Comparison of ENCODE assay signal across 1 cellular context in the genomic region with DNA sequence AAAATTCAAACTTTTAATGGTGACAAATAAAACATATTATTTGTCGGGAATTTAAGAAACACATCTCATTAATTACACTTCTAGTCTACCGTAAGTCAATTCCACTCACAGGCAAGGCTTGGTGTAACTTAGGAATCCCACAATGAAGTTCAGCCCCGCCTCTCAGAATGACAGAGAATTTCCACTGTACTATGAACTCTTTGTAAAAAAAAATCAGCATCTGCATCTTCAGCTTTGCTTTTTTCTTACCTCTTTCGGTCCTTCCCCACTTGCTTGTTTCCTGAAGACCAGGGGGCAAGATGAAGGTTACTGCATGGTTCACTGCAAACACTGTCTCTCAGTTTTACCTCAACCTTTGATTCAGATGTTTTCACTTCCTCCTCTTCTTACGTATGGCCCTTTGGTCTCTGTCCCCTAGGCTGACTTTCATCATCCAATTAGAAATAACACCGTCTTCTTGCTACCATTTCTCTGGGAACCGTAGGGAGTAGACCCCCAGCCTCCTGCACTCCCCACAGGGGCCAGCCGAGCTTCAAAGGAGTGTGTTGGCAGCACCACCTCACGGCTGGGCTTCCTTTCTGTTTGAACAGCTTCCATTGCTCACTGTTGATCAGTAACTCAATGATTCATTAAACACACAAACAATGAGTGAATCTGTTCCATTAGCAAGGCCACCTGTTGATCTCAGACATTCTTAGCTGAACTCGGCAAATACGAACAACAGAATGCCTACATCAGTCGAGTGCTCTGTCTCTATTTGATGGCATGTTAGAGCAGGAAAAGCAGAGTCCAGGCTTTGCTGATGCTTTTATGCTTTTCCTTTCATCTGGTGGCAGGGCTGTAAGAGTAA.
TF ChIP-seq lines count a peak whose summit lies in the region.

No MANE protein-coding gene starts in this region.

TF ChIP-seq in HepG2, 621 proteins besides CTCF, POLR2A, EP300 and RAD21 (continued from another document and continues in another):
- TF ChIP-seq, protein P1, sequence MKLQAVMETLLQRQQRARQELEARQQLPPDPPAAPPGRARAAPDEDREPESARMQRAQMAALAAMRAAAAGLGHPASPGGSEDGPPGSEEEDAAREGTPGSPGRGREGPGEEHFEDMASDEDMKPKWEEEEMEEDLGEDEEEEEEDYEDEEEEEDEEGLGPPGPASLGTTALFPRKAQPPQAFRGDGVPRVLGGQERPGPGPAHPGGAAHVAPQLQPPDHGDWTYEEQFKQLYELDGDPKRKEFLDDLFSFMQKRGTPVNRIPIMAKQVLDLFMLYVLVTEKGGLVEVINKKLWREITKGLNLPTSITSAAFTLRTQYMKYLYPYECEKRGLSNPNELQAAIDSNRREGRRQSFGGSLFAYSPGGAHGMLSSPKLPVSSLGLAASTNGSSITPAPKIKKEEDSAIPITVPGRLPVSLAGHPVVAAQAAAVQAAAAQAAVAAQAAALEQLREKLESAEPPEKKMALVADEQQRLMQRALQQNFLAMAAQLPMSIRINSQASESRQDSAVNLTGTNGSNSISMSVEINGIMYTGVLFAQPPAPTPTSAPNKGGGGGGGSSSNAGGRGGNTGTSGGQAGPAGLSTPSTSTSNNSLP (IDR thresholded peaks at IDR 0.05; ENCODE audit: low read depth, low read length), result peak; percentile 98
- TF ChIP-seq, protein P2, sequence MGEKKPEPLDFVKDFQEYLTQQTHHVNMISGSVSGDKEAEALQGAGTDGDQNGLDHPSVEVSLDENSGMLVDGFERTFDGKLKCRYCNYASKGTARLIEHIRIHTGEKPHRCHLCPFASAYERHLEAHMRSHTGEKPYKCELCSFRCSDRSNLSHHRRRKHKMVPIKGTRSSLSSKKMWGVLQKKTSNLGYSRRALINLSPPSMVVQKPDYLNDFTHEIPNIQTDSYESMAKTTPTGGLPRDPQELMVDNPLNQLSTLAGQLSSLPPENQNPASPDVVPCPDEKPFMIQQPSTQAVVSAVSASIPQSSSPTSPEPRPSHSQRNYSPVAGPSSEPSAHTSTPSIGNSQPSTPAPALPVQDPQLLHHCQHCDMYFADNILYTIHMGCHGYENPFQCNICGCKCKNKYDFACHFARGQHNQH (CRISPR knock-in tag; IDR thresholded peaks at IDR 0.05), result peak; percentile 98
- TF ChIP-seq ZSCAN29 (CRISPR knock-in tag; conservative IDR thresholded peaks at IDR 0.05), result peak; percentile 37; the same call in 1 of the 2 replicates
- no peak for TF ChIP-seq MBNL3 (CRISPR knock-in tag; conservative IDR thresholded peaks at IDR 0.05)
- TF ChIP-seq, protein P3, sequence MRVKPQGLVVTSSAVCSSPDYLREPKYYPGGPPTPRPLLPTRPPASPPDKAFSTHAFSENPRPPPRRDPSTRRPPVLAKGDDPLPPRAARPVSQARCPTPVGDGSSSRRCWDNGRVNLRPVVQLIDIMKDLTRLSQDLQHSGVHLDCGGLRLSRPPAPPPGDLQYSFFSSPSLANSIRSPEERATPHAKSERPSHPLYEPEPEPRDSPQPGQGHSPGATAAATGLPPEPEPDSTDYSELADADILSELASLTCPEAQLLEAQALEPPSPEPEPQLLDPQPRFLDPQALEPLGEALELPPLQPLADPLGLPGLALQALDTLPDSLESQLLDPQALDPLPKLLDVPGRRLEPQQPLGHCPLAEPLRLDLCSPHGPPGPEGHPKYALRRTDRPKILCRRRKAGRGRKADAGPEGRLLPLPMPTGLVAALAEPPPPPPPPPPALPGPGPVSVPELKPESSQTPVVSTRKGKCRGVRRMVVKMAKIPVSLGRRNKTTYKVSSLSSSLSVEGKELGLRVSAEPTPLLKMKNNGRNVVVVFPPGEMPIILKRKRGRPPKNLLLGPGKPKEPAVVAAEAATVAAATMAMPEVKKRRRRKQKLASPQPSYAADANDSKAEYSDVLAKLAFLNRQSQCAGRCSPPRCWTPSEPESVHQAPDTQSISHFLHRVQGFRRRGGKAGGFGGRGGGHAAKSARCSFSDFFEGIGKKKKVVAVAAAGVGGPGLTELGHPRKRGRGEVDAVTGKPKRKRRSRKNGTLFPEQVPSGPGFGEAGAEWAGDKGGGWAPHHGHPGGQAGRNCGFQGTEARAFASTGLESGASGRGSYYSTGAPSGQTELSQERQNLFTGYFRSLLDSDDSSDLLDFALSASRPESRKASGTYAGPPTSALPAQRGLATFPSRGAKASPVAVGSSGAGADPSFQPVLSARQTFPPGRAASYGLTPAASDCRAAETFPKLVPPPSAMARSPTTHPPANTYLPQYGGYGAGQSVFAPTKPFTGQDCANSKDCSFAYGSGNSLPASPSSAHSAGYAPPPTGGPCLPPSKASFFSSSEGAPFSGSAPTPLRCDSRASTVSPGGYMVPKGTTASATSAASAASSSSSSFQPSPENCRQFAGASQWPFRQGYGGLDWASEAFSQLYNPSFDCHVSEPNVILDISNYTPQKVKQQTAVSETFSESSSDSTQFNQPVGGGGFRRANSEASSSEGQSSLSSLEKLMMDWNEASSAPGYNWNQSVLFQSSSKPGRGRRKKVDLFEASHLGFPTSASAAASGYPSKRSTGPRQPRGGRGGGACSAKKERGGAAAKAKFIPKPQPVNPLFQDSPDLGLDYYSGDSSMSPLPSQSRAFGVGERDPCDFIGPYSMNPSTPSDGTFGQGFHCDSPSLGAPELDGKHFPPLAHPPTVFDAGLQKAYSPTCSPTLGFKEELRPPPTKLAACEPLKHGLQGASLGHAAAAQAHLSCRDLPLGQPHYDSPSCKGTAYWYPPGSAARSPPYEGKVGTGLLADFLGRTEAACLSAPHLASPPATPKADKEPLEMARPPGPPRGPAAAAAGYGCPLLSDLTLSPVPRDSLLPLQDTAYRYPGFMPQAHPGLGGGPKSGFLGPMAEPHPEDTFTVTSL (CRISPR knock-in tag; IDR thresholded peaks at IDR 0.05; ENCODE audit: borderline replicate concordance), result peak; percentile 98
- peak; percentile 86 for TF ChIP-seq ZNF331 (CRISPR knock-in tag; IDR thresholded peaks at IDR 0.05)
- TF ChIP-seq ZMYM3 (CRISPR knock-in tag; IDR thresholded peaks at IDR 0.05), result peak; percentile 54; the same call in 1 of the 2 replicates
- no peak for TF ChIP-seq ZNF569 (CRISPR knock-in tag; IDR thresholded peaks at IDR 0.05; ENCODE audit: borderline replicate concordance)
- TF ChIP-seq, protein P4, sequence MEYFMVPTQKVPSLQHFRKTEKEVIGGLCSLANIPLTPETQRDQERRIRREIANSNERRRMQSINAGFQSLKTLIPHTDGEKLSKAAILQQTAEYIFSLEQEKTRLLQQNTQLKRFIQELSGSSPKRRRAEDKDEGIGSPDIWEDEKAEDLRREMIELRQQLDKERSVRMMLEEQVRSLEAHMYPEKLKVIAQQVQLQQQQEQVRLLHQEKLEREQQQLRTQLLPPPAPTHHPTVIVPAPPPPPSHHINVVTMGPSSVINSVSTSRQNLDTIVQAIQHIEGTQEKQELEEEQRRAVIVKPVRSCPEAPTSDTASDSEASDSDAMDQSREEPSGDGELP (IDR thresholded peaks at IDR 0.05; ENCODE audit: borderline replicate concordance, low read depth), result peak; percentile 89; the same call in 1 of the 2 replicates
- peak; percentile 99 for TF ChIP-seq SALL1 (CRISPR knock-in tag; IDR thresholded peaks at IDR 0.05)
- TF ChIP-seq, protein P5, sequence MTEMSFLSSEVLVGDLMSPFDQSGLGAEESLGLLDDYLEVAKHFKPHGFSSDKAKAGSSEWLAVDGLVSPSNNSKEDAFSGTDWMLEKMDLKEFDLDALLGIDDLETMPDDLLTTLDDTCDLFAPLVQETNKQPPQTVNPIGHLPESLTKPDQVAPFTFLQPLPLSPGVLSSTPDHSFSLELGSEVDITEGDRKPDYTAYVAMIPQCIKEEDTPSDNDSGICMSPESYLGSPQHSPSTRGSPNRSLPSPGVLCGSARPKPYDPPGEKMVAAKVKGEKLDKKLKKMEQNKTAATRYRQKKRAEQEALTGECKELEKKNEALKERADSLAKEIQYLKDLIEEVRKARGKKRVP (CRISPR knock-in tag; IDR thresholded peaks at IDR 0.05), result peak in 1 of 2 experiments; percentile 96; a peak in 2 of 4 replicates
- TF ChIP-seq, protein P6, sequence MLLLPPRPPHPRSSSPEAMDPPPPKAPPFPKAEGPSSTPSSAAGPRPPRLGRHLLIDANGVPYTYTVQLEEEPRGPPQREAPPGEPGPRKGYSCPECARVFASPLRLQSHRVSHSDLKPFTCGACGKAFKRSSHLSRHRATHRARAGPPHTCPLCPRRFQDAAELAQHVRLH (CRISPR knock-in tag; IDR thresholded peaks at IDR 0.05; ENCODE audit: borderline replicate concordance, low read depth), result peak; percentile 90; the same call in 1 of the 2 replicates
- TF ChIP-seq RXRB (CRISPR knock-in tag; IDR thresholded peaks at IDR 0.05; ENCODE audit: borderline replicate concordance), result peak; percentile 88
- no peak for TF ChIP-seq NFRKB (IDR thresholded peaks at IDR 0.05)
- 0 out of 2 replicates have a peak, but pooled peaks have one; percentile 57 for TF ChIP-seq ATF7-NPFF (CRISPR knock-in tag; IDR thresholded peaks at IDR 0.05; ENCODE audit: low read depth)
- TF ChIP-seq NFYC (CRISPR knock-in tag; IDR thresholded peaks at IDR 0.05), result peak; percentile 44; the same call in 1 of the 2 replicates
- TF ChIP-seq FOXJ3 (CRISPR knock-in tag; IDR thresholded peaks at IDR 0.05; ENCODE audit: borderline replicate concordance), result peak; percentile 93
- TF ChIP-seq ZNF615 (CRISPR knock-in tag; IDR thresholded peaks at IDR 0.05; ENCODE audit: borderline replicate concordance), result no peak; the same call in 1 of the 2 replicates
- peak in 1 of 2 experiments; percentile 93; a peak in 2 of 4 replicates for TF ChIP-seq KLF16 (CRISPR knock-in tag; IDR thresholded peaks at IDR 0.05)
- peak; percentile 98 for TF ChIP-seq TEAD3 (CRISPR knock-in tag; optimal IDR thresholded peaks at IDR 0.05; ENCODE audit: borderline replicate concordance)
- TF ChIP-seq ERF (CRISPR knock-in tag; IDR thresholded peaks at IDR 0.05), result peak; percentile 95
- TF ChIP-seq ZSCAN30 (CRISPR knock-in tag; IDR thresholded peaks at IDR 0.05), result peak; percentile 66; the same call in 1 of the 2 replicates
- peak; percentile 68; the same call in 1 of the 2 replicates for TF ChIP-seq FOXC1 (CRISPR knock-in tag; IDR thresholded peaks at IDR 0.05; ENCODE audit: borderline replicate concordance)
- peak; percentile 57; the same call in 1 of the 2 replicates for TF ChIP-seq ZNF441 (CRISPR knock-in tag; IDR thresholded peaks at IDR 0.05; ENCODE audit: borderline replicate concordance)
- peak; percentile 47 for TF ChIP-seq SMC3 (IDR thresholded peaks at IDR 0.05; ENCODE audit: low read length)
- peak; percentile 73 for TF ChIP-seq ATF7 (IDR thresholded peaks at IDR 0.05)
- TF ChIP-seq ATF7 (CRISPR knock-in tag; IDR thresholded peaks at IDR 0.05), result peak; percentile 85; the same call in 1 of the 2 replicates
- TF ChIP-seq, protein P7, sequence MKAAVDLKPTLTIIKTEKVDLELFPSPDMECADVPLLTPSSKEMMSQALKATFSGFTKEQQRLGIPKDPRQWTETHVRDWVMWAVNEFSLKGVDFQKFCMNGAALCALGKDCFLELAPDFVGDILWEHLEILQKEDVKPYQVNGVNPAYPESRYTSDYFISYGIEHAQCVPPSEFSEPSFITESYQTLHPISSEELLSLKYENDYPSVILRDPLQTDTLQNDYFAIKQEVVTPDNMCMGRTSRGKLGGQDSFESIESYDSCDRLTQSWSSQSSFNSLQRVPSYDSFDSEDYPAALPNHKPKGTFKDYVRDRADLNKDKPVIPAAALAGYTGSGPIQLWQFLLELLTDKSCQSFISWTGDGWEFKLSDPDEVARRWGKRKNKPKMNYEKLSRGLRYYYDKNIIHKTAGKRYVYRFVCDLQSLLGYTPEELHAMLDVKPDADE (CRISPR knock-in tag; IDR thresholded peaks at IDR 0.05), result no peak
- TF ChIP-seq, protein P8, sequence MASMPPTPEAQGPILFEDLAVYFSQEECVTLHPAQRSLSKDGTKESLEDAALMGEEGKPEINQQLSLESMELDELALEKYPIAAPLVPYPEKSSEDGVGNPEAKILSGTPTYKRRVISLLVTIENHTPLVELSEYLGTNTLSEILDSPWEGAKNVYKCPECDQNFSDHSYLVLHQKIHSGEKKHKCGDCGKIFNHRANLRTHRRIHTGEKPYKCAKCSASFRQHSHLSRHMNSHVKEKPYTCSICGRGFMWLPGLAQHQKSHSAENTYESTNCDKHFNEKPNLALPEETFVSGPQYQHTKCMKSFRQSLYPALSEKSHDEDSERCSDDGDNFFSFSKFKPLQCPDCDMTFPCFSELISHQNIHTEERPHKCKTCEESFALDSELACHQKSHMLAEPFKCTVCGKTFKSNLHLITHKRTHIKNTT (CRISPR knock-in tag; IDR thresholded peaks at IDR 0.05), result no peak
- peak; percentile 97 for TF ChIP-seq TBX2 (CRISPR knock-in tag; IDR thresholded peaks at IDR 0.05; ENCODE audit: borderline replicate concordance)
- peak; percentile 99 for TF ChIP-seq ZBTB7B (CRISPR knock-in tag; IDR thresholded peaks at IDR 0.05)
- peak; percentile 62; the same call in 1 of the 2 replicates for TF ChIP-seq POLR2AphosphoS2 (IDR thresholded peaks at IDR 0.05; ENCODE audit: low read depth, low read length)
- TF ChIP-seq, protein P9, sequence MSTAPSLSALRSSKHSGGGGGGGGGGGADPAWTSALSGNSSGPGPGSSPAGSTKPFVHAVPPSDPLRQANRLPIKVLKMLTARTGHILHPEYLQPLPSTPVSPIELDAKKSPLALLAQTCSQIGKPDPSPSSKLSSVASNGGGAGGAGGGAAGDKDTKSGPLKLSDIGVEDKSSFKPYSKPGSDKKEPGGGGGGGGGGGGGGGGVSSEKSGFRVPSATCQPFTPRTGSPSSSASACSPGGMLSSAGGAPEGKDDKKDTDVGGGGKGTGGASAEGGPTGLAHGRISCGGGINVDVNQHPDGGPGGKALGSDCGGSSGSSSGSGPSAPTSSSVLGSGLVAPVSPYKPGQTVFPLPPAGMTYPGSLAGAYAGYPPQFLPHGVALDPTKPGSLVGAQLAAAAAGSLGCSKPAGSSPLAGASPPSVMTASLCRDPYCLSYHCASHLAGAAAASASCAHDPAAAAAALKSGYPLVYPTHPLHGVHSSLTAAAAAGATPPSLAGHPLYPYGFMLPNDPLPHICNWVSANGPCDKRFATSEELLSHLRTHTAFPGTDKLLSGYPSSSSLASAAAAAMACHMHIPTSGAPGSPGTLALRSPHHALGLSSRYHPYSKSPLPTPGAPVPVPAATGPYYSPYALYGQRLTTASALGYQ (CRISPR knock-in tag; IDR thresholded peaks at IDR 0.05), result peak; percentile 92
- TF ChIP-seq ZNF644 (CRISPR knock-in tag; IDR thresholded peaks at IDR 0.05; ENCODE audit: low read depth), result peak; percentile 88
- TF ChIP-seq, protein P10, sequence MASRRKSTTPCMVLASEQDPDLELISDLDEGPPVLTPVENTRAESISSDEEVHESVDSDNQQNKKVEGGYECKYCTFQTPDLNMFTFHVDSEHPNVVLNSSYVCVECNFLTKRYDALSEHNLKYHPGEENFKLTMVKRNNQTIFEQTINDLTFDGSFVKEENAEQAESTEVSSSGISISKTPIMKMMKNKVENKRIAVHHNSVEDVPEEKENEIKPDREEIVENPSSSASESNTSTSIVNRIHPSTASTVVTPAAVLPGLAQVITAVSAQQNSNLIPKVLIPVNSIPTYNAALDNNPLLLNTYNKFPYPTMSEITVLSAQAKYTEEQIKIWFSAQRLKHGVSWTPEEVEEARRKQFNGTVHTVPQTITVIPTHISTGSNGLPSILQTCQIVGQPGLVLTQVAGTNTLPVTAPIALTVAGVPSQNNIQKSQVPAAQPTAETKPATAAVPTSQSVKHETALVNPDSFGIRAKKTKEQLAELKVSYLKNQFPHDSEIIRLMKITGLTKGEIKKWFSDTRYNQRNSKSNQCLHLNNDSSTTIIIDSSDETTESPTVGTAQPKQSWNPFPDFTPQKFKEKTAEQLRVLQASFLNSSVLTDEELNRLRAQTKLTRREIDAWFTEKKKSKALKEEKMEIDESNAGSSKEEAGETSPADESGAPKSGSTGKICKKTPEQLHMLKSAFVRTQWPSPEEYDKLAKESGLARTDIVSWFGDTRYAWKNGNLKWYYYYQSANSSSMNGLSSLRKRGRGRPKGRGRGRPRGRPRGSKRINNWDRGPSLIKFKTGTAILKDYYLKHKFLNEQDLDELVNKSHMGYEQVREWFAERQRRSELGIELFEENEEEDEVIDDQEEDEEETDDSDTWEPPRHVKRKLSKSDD (CRISPR knock-in tag; IDR thresholded peaks at IDR 0.05; ENCODE audit: low read depth), result peak; percentile 86
